Comparison of ENCODE assay signal across 28 cellular contexts in genomic region chr2:210591663-210592062, GRCh38.
"Had no signal": no experiment of that assay in that cellular context is flagged by ENCODE, and none has a peak within 500 bp of the region (broad histone marks: within the 10 kb centered on the region; RNA-seq: fewer than 3 reads in every experiment).

No MANE protein-coding gene starts in this region.

- FAIRE-seq: colon, endometrium, endothelial cell of umbilical vein had no signal

- DNase-seq: activated CD4-positive, alpha-beta memory T cell treated with anti-CD3 and anti-CD28 coated beads for 36 hours; activated CD4-positive, alpha-beta T cell treated with anti-CD3 and anti-CD28 coated beads for 36 hours; activated CD4-positive, alpha-beta T cell treated with anti-CD3 and anti-CD28 coated beads, Interleukin-2, amount 10 ng/mL, durations not matched to agents 24 days and 14 days; activated CD4-positive, CD25-positive, alpha-beta regulatory T cell; activated CD4-positive, CD25-positive, alpha-beta regulatory T cell treated with anti-CD3 and anti-CD28 coated beads, Interleukin-2, amount 50 U/mL, for 72 hours; activated CD8-positive, alpha-beta memory T cell treated with anti-CD3 and anti-CD28 coated beads, Interleukin-2, amount 10 ng/mL, durations not matched to agents 7 days and 5 days; activated CD8-positive, alpha-beta memory T cell treated with anti-CD3 and anti-CD28 coated beads, Interleukin-2, amount 50 U/mL, for 4 hours; activated CD8-positive, alpha-beta T cell treated with anti-CD3 and anti-CD28 coated beads, Interleukin-2, amount 10 ng/mL, durations not matched to agents 7 days and 5 days; activated effector memory CD4-positive, alpha-beta T cell treated with anti-CD3 and anti-CD28 coated beads, Interleukin-2, amount 50 U/mL, for 16 hours; activated naive CD4-positive, alpha-beta T cell treated with anti-CD3 and anti-CD28 coated beads for 36 hours; activated naive CD8-positive, alpha-beta T cell treated with anti-CD3 and anti-CD28 coated beads for 36 hours; activated naive CD8-positive, alpha-beta T cell treated with anti-CD3 and anti-CD28 coated beads, Interleukin-2, amount 50 U/mL, for 24 hours; activated T-cell treated with anti-CD3 and anti-CD28 coated beads, Interleukin-2, amount 50 U/mL, for 1 hour; activated T-cell treated with anti-CD3 and anti-CD28 coated beads, Interleukin-2, amount 50 U/mL, for 48 hours; adrenal gland; aorta; body of pancreas; cortex of kidney; dermis blood vessel endothelial cell; effector CD8-positive, alpha-beta T cell; esophagus squamous epithelium; foreskin melanocyte; heart right ventricle; T-helper 1 cell; T-helper 17 cell had no signal

- ATAC-seq: activated CD4-positive, alpha-beta T cell treated with anti-CD3 and anti-CD28 coated beads for 36 hours; activated CD8-positive, alpha-beta memory T cell treated with anti-CD3 and anti-CD28 coated beads, Interleukin-2, amount 10 ng/mL, durations not matched to agents 7 days and 5 days; activated CD8-positive, alpha-beta T cell treated with anti-CD3 and anti-CD28 coated beads, Interleukin-2, amount 10 ng/mL, durations not matched to agents 7 days and 5 days; activated naive CD8-positive, alpha-beta T cell treated with anti-CD3 and anti-CD28 coated beads, Interleukin-2, amount 50 U/mL, for 24 hours; body of pancreas; heart right ventricle; T-helper 17 cell had no signal
